In the genomic region with DNA sequence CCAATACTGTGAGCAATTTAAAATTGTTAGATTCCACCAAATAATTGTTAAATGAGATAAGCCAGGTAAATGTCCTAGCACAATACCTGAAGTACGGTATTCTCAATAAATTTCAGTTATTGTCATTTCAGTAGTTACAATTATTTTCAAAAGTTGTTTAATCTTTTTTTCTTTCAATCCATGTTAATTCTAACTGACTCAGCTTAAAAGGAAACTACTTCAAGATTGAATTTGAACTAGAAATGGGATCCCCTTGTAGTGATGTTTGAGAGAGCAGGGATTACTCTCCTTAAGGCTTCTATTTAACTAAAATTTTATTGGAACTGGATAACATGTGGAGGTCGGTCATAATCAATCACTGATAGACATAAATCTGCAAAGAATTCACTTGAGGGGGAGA, we compare ENCODE assay signal across 28 cellular contexts. TPM values are rescaled to one million over a fixed set of nuclear protein-coding genes. Genes with fewer than 3 reads are reported as not detected.
"Had no signal": no experiment of that assay in that cellular context is flagged by ENCODE, and none has a peak within 500 bp of the region (broad histone marks: within the 10 kb centered on the region; RNA-seq: fewer than 3 reads in every experiment).

No MANE protein-coding gene starts in this region.

- FAIRE-seq: urothelium cell line had no signal

- H3K27ac ChIP-seq: neural progenitor cell, ovary, parathyroid adenoma, psoas muscle, skin epidermis, spleen, stomach, thoracic aorta, thyroid gland, upper lobe of left lung, vagina had no signal

- H3K9me3 ChIP-seq: ovary, psoas muscle, spleen, stomach, thoracic aorta, thyroid gland, tibial nerve, upper lobe of left lung, vagina had no signal

- ATAC-seq: psoas muscle; right cardiac atrium; sciatic nerve; stimulated activated effector memory CD8-positive, alpha-beta T cell treated with anti-CD3 and anti-CD28 coated beads, Interleukin-12 subunit alpha, Interleukin-12 subunit beta, amount 100 ng/mL, for 72 hours; stimulated activated naive B cell treated with anti-CD40 and anti-IgM and Interleukin-4, amounts not matched to agents 10 μg/mL and 1 μg/mL and 100 μg/mL, for 72 hours had no signal

- H3K4me3 ChIP-seq: neural progenitor cell, ovary, psoas muscle, skin epidermis, smooth muscle cell, spleen, stomach, thoracic aorta, thyroid gland, tibial nerve, upper lobe of left lung, vagina had no signal

- H3K27me3 ChIP-seq: neural progenitor cell, ovary, stomach, thyroid gland, tibial nerve, upper lobe of left lung, vagina had no signal

- H3K9ac ChIP-seq: neural progenitor cell, parathyroid adenoma had no signal

- H3K4me2 ChIP-seq: neural progenitor cell, smooth muscle cell had no signal

- H3K36me3 ChIP-seq: neural progenitor cell, ovary, spleen, stomach, thoracic aorta, thyroid gland, tibial nerve, upper lobe of left lung, vagina had no signal

- DNase-seq: natural killer cell; occipital lobe; ovary; posterior cingulate gyrus; psoas muscle; right cardiac atrium; spleen; stimulated activated CD4-positive, alpha-beta T cell treated with anti-CD3 and anti-CD28 coated beads, Interleukin-12 subunit alpha, Interleukin-12 subunit beta, amount 100 ng/mL, for 4 hours; stimulated activated CD4-positive, alpha-beta T cell treated with anti-CD3 and anti-CD28 coated beads, Interleukin-1b, Interleukin-23, amount 100 ng/mL, for 48 hours; stimulated activated CD4-positive, alpha-beta T cell treated with anti-CD3 and anti-CD28 coated beads, Interleukin-2, amount 100 ng/mL, for 48 hours; stimulated activated CD4-positive, alpha-beta T cell treated with anti-CD3 and anti-CD28 coated beads, Interleukin-4, amount 100 ng/mL, for 24 hours; stimulated activated naive B cell treated with anti-CD40 and anti-IgM and Interleukin-4, amounts not matched to agents 10 μg/mL and 1 μg/mL and 100 μg/mL, for 72 hours; stimulated activated naive CD4-positive, alpha-beta T cell treated with Interleukin-2 at 50 U/mL for 16 hours; stomach; thyroid gland; trophoblast cell; upper lobe of left lung had no signal

- H3K79me2 ChIP-seq: parathyroid adenoma had no signal

- H2AFZ ChIP-seq: neural progenitor cell, parathyroid adenoma had no signal

- H3K4me1 ChIP-seq: parathyroid adenoma, psoas muscle had no signal

RNA-seq across cellular contexts. Expression of a gene that starts 6.9 kb away (rescaled TPM):
- polyA plus RNA-seq: neural cell had no signal
